In genomic region chr1:221719987-221720386, GRCh38 we compare ENCODE assay signal across 11 cellular contexts.
"Had no signal": no experiment of that assay in that cellular context is flagged by ENCODE, and none has a peak within 500 bp of the region (broad histone marks: within the 10 kb centered on the region; RNA-seq: fewer than 3 reads in every experiment).

No MANE protein-coding gene starts in this region.

- H3K27ac ChIP-seq: thyroid gland had no signal

- H3K9me3 ChIP-seq: thyroid gland, uterus had no signal

- H3K27me3 ChIP-seq: esophagus squamous epithelium, heart left ventricle, thyroid gland, uterus had no signal

- H3K36me3 ChIP-seq: esophagus squamous epithelium, heart left ventricle, thyroid gland, uterus had no signal

- H3K27ac Mint-ChIP-seq: activated T-helper 2 cell treated with anti-CD3 and anti-CD28 coated beads, Interferon-gamma antibody, Interleukin-2, Interleukin-4, amounts not matched to agents 10 μg/mL and 5 μg/mL and 100 μg/mL, durations not matched to agents 14 hours and 24 hours and 36 hours had no signal

- H3K4me3 ChIP-seq: esophagus squamous epithelium, heart left ventricle, skin epidermis, thyroid gland, uterus had no signal

- DNase-seq: activated CD4-positive, alpha-beta T cell treated with anti-CD3 and anti-CD28 coated beads, Interleukin-2, amount 50 U/mL, for 1 hour; activated naive CD4-positive, alpha-beta T cell treated with anti-CD3 and anti-CD28 coated beads, Interleukin-2, amount 50 U/mL, for 16 hours; esophagus squamous epithelium; foreskin melanocyte; heart left ventricle; islet precursor cell; thyroid gland; uterus had no signal

- ATAC-seq: heart left ventricle, left lobe of liver had no signal
